In the genomic region with DNA sequence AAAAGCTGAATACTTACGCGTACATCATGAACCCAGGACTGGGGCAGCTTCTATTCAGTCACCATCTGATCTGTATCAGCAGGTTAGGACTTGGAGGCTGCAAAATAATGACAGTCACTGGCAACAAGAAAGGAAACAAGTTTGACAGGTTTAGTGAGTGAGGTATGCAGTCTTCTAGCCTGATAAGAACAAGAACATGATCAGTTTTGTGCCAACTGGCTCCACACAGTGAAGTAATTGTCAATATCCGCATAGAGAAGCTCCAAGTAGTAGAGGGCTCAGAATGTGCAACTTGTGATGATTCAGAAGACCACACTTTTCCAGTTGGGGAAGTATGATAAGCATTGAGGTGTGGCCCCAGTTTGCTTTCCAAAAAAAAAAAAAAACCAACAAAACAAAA, we compare ENCODE assay signal across 18 cellular contexts. TPM values are rescaled to one million over a fixed set of nuclear protein-coding genes. Genes with fewer than 3 reads are reported as not detected.
DNase-seq lines count a peak whose midpoint lies in the region; ATAC-seq and TF ChIP-seq lines count a peak whose summit lies in the region.
"Had no signal": no experiment of that assay in that cellular context is flagged by ENCODE, and none has a peak within 500 bp of the region (broad histone marks: within the 10 kb centered on the region; RNA-seq: fewer than 3 reads in every experiment).

A gene (minus strand): TSS at position 77 of the 400 bp plus-strand sequence. CDS start 49 bp downstream, at position 28.

- H2AK5ac ChIP-seq in trophoblast cell (ENCODE audit: low read length), result no peak within 1 kb of the TSS

- TF ChIP-seq CTCF in GM23338 (conservative IDR thresholded peaks at IDR 0.05; ENCODE audit: low read depth in 2 of 2), result no peak
- no peak for TF ChIP-seq CTCF in natural killer cell (IDR thresholded peaks at IDR 0.05)

- H2BK120ac ChIP-seq in trophoblast cell (ENCODE audit: insufficient read depth, low read length, poor library complexity), result no peak within 1 kb of the TSS

- no peak within 1 kb of the TSS for H2BK5ac ChIP-seq in trophoblast cell (ENCODE audit: low read depth, low read length, poor library complexity)

- H3K27me3 ChIP-seq in GM23338 (ENCODE audit: insufficient read depth), result no peaks in the 10 kb centered on the region
- H3K27me3 ChIP-seq in trophoblast cell (ENCODE audit: insufficient read depth, low read length), result no peaks in the 10 kb centered on the region
- H3K27me3 ChIP-seq: right atrium auricular region had no signal

- intact Hi-C loops in natural killer cell (cut with micrococcal nuclease), result no loop called here

- H3K4me3 ChIP-seq in GM23338 (no peak within 1 kb of the TSS), trophoblast cell (ENCODE audit: low read depth, low read length) (no peak within 1 kb of the TSS)
- H3K4me3 ChIP-seq: right atrium auricular region had no signal

- H2BK12ac ChIP-seq in trophoblast cell (ENCODE audit: low read length), result no peak within 1 kb of the TSS

- H3K4me2 ChIP-seq in GM23338, result no peak within 1 kb of the TSS
- H3K4me2 ChIP-seq in trophoblast cell (ENCODE audit: low read length), result peak within 1 kb of the TSS; percentile 31

- DNase-seq in GM23338 (ENCODE audit: low spot score), result peak; percentile 36
- peak; percentile 6 to 9 for DNase-seq in NCI-H526 (lab: John Stamatoyannopoulos, UW)
- DNase-seq in epithelial cell of prostate (ENCODE audit: low read depth, low spot score), result peak; percentile 96
- DNase-seq in trophoblast cell, result peak; percentile 66 to 95
- no peak for DNase-seq in natural killer cell
- DNase-seq in NCI-H2029 (lab: John Stamatoyannopoulos, UW), result no peak
- DNase-seq in G401 (ENCODE audit: low spot score), result no peak
- DNase-seq: activated CD4-positive, alpha-beta T cell treated with anti-CD3 and anti-CD28 coated beads, Interleukin-2, amount 10 ng/mL, durations not matched to agents 7 days and 5 days; activated T-cell treated with anti-CD3 and anti-CD28 coated beads for 4 hours; cortex of kidney; midbrain; NCI-H226; T-helper 9 cell had no signal

- H3K36me3 ChIP-seq in GM23338 (ENCODE audit: insufficient read depth), result no peaks in the 10 kb centered on the region
- H3K36me3 ChIP-seq in trophoblast cell (ENCODE audit: control insufficient read depth in 1 of 2, insufficient read depth in 2 of 2, low read length in 2 of 2), result no peaks in the 10 kb centered on the region
- H3K36me3 ChIP-seq: right atrium auricular region had no signal

- in situ Hi-C loops in G401 (cut with HindIII; ENCODE audit: low sequenced_read_pairs), result no loop called here

- H2AFZ ChIP-seq in GM23338 (peak within 1 kb of the TSS; percentile 19; the same call in 1 of the 2 replicates), trophoblast cell (ENCODE audit: insufficient read depth, low read length, poor library complexity) (no peak within 1 kb of the TSS)

- H3K4me1 Mint-ChIP-seq in GM23338, result peaks cover 5% of the 10 kb centered on the region
- H3K4me1 Mint-ChIP-seq in natural killer cell, result no peaks in the 10 kb centered on the region
- H3K4me1 Mint-ChIP-seq: activated CD4-positive, alpha-beta T cell treated with anti-CD3 and anti-CD28 coated beads, Interleukin-2, amount 10 ng/mL, durations not matched to agents 7 days and 5 days; activated naive CD4-positive, alpha-beta T cell treated with anti-CD3 and anti-CD28 coated beads, Interleukin-2, amount 50 U/mL, for 24 hours had no signal

- H4K91ac ChIP-seq in trophoblast cell (ENCODE audit: low read depth, low read length), result no peak within 1 kb of the TSS

- H3K9me3 Mint-ChIP-seq in GM23338, result peaks cover 3% of the 10 kb centered on the region; the same call in 2 of the 3 replicates
- H3K9me3 Mint-ChIP-seq in natural killer cell, result peaks cover 3 to 6% of the 10 kb centered on the region in 2 donors

- WGBS in trophoblast cell (ENCODE audit: extremely low coverage, insufficient coverage, insufficient read length), result no CpG with 5 or more reads among the region's 3 CpGs

- no peaks in the 10 kb centered on the region for H3K79me1 ChIP-seq in trophoblast cell (ENCODE audit: low read length)

- no peaks in the 10 kb centered on the region for H3K79me2 ChIP-seq in GM23338 (replicated peaks; ENCODE audit: insufficient read depth)
- H3K79me2 ChIP-seq in trophoblast cell (ENCODE audit: control insufficient read depth, insufficient read depth, low read length, poor library complexity), result no peaks in the 10 kb centered on the region

- no peaks in the 10 kb centered on the region for H4K20me1 ChIP-seq in GM23338 (replicated peaks; ENCODE audit: insufficient read depth)

- ATAC-seq in GM23338 (no peak), GM18517 (IDR thresholded peaks at IDR 0.05; ENCODE audit: unreplicated experiment) (no peak), natural killer cell (no peak)
- ATAC-seq: HepG2 had no signal

- H3K27ac Mint-ChIP-seq in GM23338 (no peak within 1 kb of the TSS), natural killer cell (no peak within 1 kb of the TSS)
- H3K27ac Mint-ChIP-seq: activated CD4-positive, alpha-beta T cell treated with anti-CD3 and anti-CD28 coated beads, Interleukin-2, amount 10 ng/mL, durations not matched to agents 7 days and 5 days; activated naive CD4-positive, alpha-beta T cell treated with anti-CD3 and anti-CD28 coated beads, Interleukin-2, amount 50 U/mL, for 24 hours had no signal

- H3K36me3 Mint-ChIP-seq in GM23338 (ENCODE audit: low read depth) (peaks cover 3% of the 10 kb centered on the region; the same call in 1 of the 3 replicates), natural killer cell (peaks cover 7% of the 10 kb centered on the region)
- H3K36me3 Mint-ChIP-seq: activated naive CD4-positive, alpha-beta T cell treated with anti-CD3 and anti-CD28 coated beads, Interleukin-2, amount 50 U/mL, for 24 hours had no signal

- no peak within 1 kb of the TSS for H3K4ac ChIP-seq in trophoblast cell (ENCODE audit: low read depth, low read length)

- no peak within 1 kb of the TSS for H4K12ac ChIP-seq in trophoblast cell (ENCODE audit: low read depth, low read length)

- no peak within 1 kb of the TSS for H3K14ac ChIP-seq in trophoblast cell (ENCODE audit: low read length)

- H3K4me1 ChIP-seq in GM23338 (ENCODE audit: insufficient read depth) (peaks cover 5% of the 10 kb centered on the region), trophoblast cell (ENCODE audit: control insufficient read depth in 1 of 2, insufficient read depth in 2 of 2, low read length in 2 of 2) (peaks cover 0 to 4% of the 10 kb centered on the region in 2 experiments)
- H3K4me1 ChIP-seq: right atrium auricular region had no signal

- H3K23ac ChIP-seq in trophoblast cell (ENCODE audit: low read length), result no peak within 1 kb of the TSS

- no peak within 1 kb of the TSS for H3K4me3 Mint-ChIP-seq in GM23338
- H3K4me3 Mint-ChIP-seq in natural killer cell, result no peak within 1 kb of the TSS
- H3K4me3 Mint-ChIP-seq: activated CD4-positive, alpha-beta T cell treated with anti-CD3 and anti-CD28 coated beads, Interleukin-2, amount 10 ng/mL, durations not matched to agents 7 days and 5 days; activated naive CD4-positive, alpha-beta T cell treated with anti-CD3 and anti-CD28 coated beads, Interleukin-2, amount 50 U/mL, for 24 hours had no signal

- H3K9ac ChIP-seq in trophoblast cell (ENCODE audit: low read length), result no peak within 1 kb of the TSS

- H3K27ac ChIP-seq in GM23338 (ENCODE audit: low read depth), result no peak within 1 kb of the TSS
- peak within 1 kb of the TSS; percentile 55 for H3K27ac ChIP-seq in epithelial cell of prostate
- no peak within 1 kb of the TSS for H3K27ac ChIP-seq in trophoblast cell (ENCODE audit: low read depth, low read length)
- H3K27ac ChIP-seq: right atrium auricular region had no signal

- peaks cover 2% of the 10 kb centered on the region for H3K9me3 ChIP-seq in trophoblast cell (ENCODE audit: insufficient read depth, low read depth, low read length)

- H3K27me3 Mint-ChIP-seq in GM23338 (ENCODE audit: insufficient read depth, low read depth, poor library complexity), result peaks cover 3% of the 10 kb centered on the region
- no peaks in the 10 kb centered on the region for H3K27me3 Mint-ChIP-seq in natural killer cell (ENCODE audit: low read depth in 2 of 2)

- no peak within 1 kb of the TSS for H4K8ac ChIP-seq in trophoblast cell (ENCODE audit: low read depth, low read length)

- H3F3A ChIP-seq in GM23338 (replicated peaks; ENCODE audit: low read depth), result no peaks in the 10 kb centered on the region

- no peak within 1 kb of the TSS for H3K18ac ChIP-seq in trophoblast cell (ENCODE audit: low read length)

- H3K9me2 ChIP-seq in GM23338 (ENCODE audit: insufficient read depth), result no peaks in the 10 kb centered on the region; the same call in 1 of the 2 replicates

TF ChIP-seq in GM23338, 12 proteins besides CTCF, POLR2A, EP300 and RAD21:
- TF ChIP-seq STAT1 (IDR thresholded peaks at IDR 0.05; ENCODE audit: unreplicated experiment), result no peak
- TF ChIP-seq POLR2AphosphoS5 (IDR thresholded peaks at IDR 0.05; ENCODE audit: low read depth), result no peak

RNA-seq across cellular contexts. Expression of the gene that starts here (rescaled TPM):
- 0.27 TPM in 1 of 2 replicates, not detected in the other for total RNA-seq in GM23338 (2014; rRNA removed; shearing (Covaris generic))
- polyA plus RNA-seq in GM23338 (2016; fragmentation: Nextera tagmentation; extraction: Ambion mirVana), result not detected in 2 replicates
- 0.01 TPM in 1 of 2 replicates, not detected in the other for polyA plus RNA-seq in trophoblast cell (2013)
- not detected for total RNA-seq in natural killer cell
- total RNA-seq in G401 (2014; rRNA removed; shearing (Covaris generic)), result not detected in 2 replicates
- total RNA-seq: activated CD4-positive, alpha-beta T cell treated with anti-CD3 and anti-CD28 coated beads, Interleukin-2, amount 10 ng/mL, durations not matched to agents 7 days and 5 days; epithelial cell of proximal tubule; HepG2; right atrium auricular region had no signal
- polyA plus RNA-seq: HepG2 had no signal

Comparison
In these comparisons a context has a peak if more than half of its experiments do, and no peak if none do; other contexts are left out.
1. Peak in DNase-seq in GM23338; RNA of the gene not detected or under 1 TPM.
2. DNase-seq: peak in NCI-H526 (2 of 2), epithelial cell of prostate (single experiment) and trophoblast cell (2 of 2); none in natural killer cell (single experiment), NCI-H2029 (single experiment) and G401 (single experiment).